1 cellular context compared by ENCODE assay signal in the genomic region with DNA sequence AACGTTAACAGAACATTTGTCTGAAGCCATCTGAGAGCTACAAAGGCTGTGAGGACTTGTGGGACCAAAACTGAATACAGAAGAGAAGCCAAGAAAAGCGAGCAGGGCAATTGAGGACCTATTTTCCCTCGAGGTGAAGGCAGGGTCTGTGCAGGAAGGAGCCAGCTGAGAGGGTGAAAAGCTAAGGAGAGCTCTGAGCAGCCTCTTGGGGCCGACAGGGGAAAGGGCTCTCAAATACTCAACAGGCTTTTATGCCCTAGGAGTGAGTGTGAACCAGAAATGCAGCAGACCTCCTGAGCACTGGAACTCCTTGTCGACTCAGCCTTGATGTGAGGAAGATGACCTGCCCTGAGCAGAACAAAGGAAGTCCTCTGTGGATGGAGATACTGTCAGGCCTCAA.
TF ChIP-seq lines count a peak whose summit lies in the region.

No MANE protein-coding gene starts in this region.

TF ChIP-seq in GM23338, 12 proteins besides CTCF, POLR2A, EP300 and RAD21 (continued from another document):
- TF ChIP-seq POLR2AphosphoS5 (IDR thresholded peaks at IDR 0.05; ENCODE audit: low read depth) (no peak), EZH2phosphoT487 (IDR thresholded peaks at IDR 0.05; ENCODE audit: unreplicated experiment) (no peak)
TF ChIP-seq in GM23338: peak in this region for 0.
